19 cellular contexts compared by ENCODE assay signal in genomic region chr18:59528866-59529265, GRCh38.
"Had no signal": no experiment of that assay in that cellular context is flagged by ENCODE, and none has a peak within 500 bp of the region (broad histone marks: within the 10 kb centered on the region; RNA-seq: fewer than 3 reads in every experiment).

No MANE protein-coding gene starts in this region.

- H3K4me3 ChIP-seq: coronary artery, dorsolateral prefrontal cortex, esophagus muscularis mucosa, gastroesophageal sphincter, heart left ventricle, hepatocyte, left lung, lower lobe of right lung had no signal

- DNase-seq: dermis blood vessel endothelial cell; dorsolateral prefrontal cortex; effector CD4-positive, alpha-beta T cell; effector memory CD4-positive, alpha-beta T cell; foreskin keratinocyte; heart left ventricle; hypothalamus; immature natural killer cell; left cardiac atrium; left lung; left ventricle myocardium superior; lower lobe of right lung; mesenchymal stem cell; midbrain; naive thymus-derived CD4-positive, alpha-beta T cell had no signal

- H3K4me3 Mint-ChIP-seq: immature natural killer cell; naive thymus-derived CD4-positive, alpha-beta T cell had no signal

- H3K36me3 Mint-ChIP-seq: immature natural killer cell; naive thymus-derived CD4-positive, alpha-beta T cell had no signal

- H3K27ac ChIP-seq: coronary artery, dorsolateral prefrontal cortex, esophagus muscularis mucosa, foreskin keratinocyte, gastroesophageal sphincter, heart left ventricle, hepatocyte, left lung, lower lobe of right lung had no signal

- H2AFZ ChIP-seq: hepatocyte had no signal

- H3K27ac Mint-ChIP-seq: immature natural killer cell; naive thymus-derived CD4-positive, alpha-beta T cell had no signal

- H3K4me1 ChIP-seq: esophagus muscularis mucosa, foreskin keratinocyte, gastroesophageal sphincter, heart left ventricle, left lung, lower lobe of right lung had no signal

- ATAC-seq: foreskin keratinocyte; gastroesophageal sphincter; heart left ventricle; left cardiac atrium; left lung; left ventricle myocardium superior; lower lobe of right lung; naive thymus-derived CD4-positive, alpha-beta T cell had no signal

- H3K9me3 ChIP-seq: esophagus muscularis mucosa, gastroesophageal sphincter, heart left ventricle, left lung, lower lobe of right lung had no signal

- H3K36me3 ChIP-seq: esophagus muscularis mucosa, gastroesophageal sphincter, heart left ventricle, left lung, lower lobe of right lung had no signal

- H3K27me3 ChIP-seq: esophagus muscularis mucosa, gastroesophageal sphincter, heart left ventricle, hepatocyte, left lung had no signal

- H3K4me1 Mint-ChIP-seq: immature natural killer cell; naive thymus-derived CD4-positive, alpha-beta T cell had no signal

- H3K4me2 ChIP-seq: hepatocyte had no signal
